In genomic region chr9:132810314-132810713, GRCh38 we compare ENCODE assay signal across 25 cellular contexts.
"Had no signal": no experiment of that assay in that cellular context is flagged by ENCODE, and none has a peak within 500 bp of the region (broad histone marks: within the 10 kb centered on the region; RNA-seq: fewer than 3 reads in every experiment).

No MANE protein-coding gene starts in this region.

- H3K4me3 Mint-ChIP-seq: effector memory CD8-positive, alpha-beta T cell; mesothelial cell of epicardium; natural killer cell treated with Interleukin-12 subunit alpha and Interleukin-12 subunit beta and Interleukin-15 and Interleukin-18, amount 100 ng/mL, for 72 hours; neural crest cell had no signal

- H3K36me3 Mint-ChIP-seq: mesothelial cell of epicardium; naive B cell; natural killer cell treated with Interleukin-12 subunit alpha and Interleukin-12 subunit beta and Interleukin-15 and Interleukin-18, amount 100 ng/mL, for 72 hours had no signal

- ATAC-seq: effector memory CD8-positive, alpha-beta T cell; heart right ventricle; left cardiac atrium; left lung; mucosa of descending colon; natural killer cell treated with Interleukin-12 subunit alpha and Interleukin-12 subunit beta and Interleukin-15 and Interleukin-18, amount 100 ng/mL, for 72 hours; right lobe of liver had no signal

- DNase-seq: cortex of kidney; effector memory CD8-positive, alpha-beta T cell; erythroblast; esophagus squamous epithelium; foreskin melanocyte; glutamatergic neuron; heart right ventricle; hippocampal formation; left cardiac atrium; left lung; mesenchymal stem cell; mucosa of descending colon; naive B cell; small intestine; stimulated activated CD4-positive, alpha-beta T cell treated with anti-CD3 and anti-CD28 coated beads, Interleukin-15, amount 100 ng/mL, for 24 hours; stimulated activated CD4-positive, alpha-beta T cell treated with anti-CD3 and anti-CD28 coated beads, Interleukin-2, amount 100 ng/mL, for 48 hours; stimulated activated naive CD4-positive, alpha-beta T cell treated with Interleukin-2 at 50 U/mL for 16 hours; substantia nigra; testis; upper lobe of left lung had no signal

- H3K9me3 Mint-ChIP-seq: effector memory CD8-positive, alpha-beta T cell; mesothelial cell of epicardium; naive B cell; natural killer cell treated with Interleukin-12 subunit alpha and Interleukin-12 subunit beta and Interleukin-15 and Interleukin-18, amount 100 ng/mL, for 72 hours; neural crest cell had no signal

- H3K27ac Mint-ChIP-seq: effector memory CD8-positive, alpha-beta T cell; mesothelial cell of epicardium; natural killer cell treated with Interleukin-12 subunit alpha and Interleukin-12 subunit beta and Interleukin-15 and Interleukin-18, amount 100 ng/mL, for 72 hours; progenitor cell of endocrine pancreas had no signal
